8 cellular contexts compared by ENCODE assay signal in genomic region chr14:101823511-101824120, GRCh38.
DNase-seq lines count a peak whose midpoint lies in the region; ATAC-seq and TF ChIP-seq lines count a peak whose summit lies in the region.

No MANE protein-coding gene starts in this region.

- H3K4me3 ChIP-seq in fibroblast of villous mesenchyme (ENCODE audit: low read depth, low read length) = peak overlapping the region; percentile 13

- TF ChIP-seq CTCF in fibroblast of villous mesenchyme (IDR thresholded peaks at IDR 0.05; ENCODE audit: insufficient read depth, low read depth, low read length) = no peak

- ATAC-seq in GM18858 (IDR thresholded peaks at IDR 0.05; ENCODE audit: unreplicated experiment) (peak; percentile 39), HG03095 (IDR thresholded peaks at IDR 0.05; ENCODE audit: unreplicated experiment) (peak; percentile 51)

- DNase-seq in activated CD8-positive, alpha-beta memory T cell treated with anti-CD3 and anti-CD28 coated beads for 48 hours (ENCODE audit: low read depth in 2 of 3, low spot score in 2 of 3) = peak in 2 of 3 experiments; percentile 40 to 57
- DNase-seq in fibroblast of villous mesenchyme (ENCODE audit: low read depth) (peak; percentile 58), hepatic stellate cell (ENCODE audit: low spot score) (no peak), OCI-M2 (lab: John Stamatoyannopoulos, UW; ENCODE audit: unreplicated experiment) (no peak), NCI-H1105 (lab: John Stamatoyannopoulos, UW) (no peak)
- peak; percentile 88 for DNase-seq in stimulated activated CD4-positive, alpha-beta T cell treated with anti-CD3 and anti-CD28 coated beads, Interleukin-4, amount 100 ng/mL, for 24 hours

Comparison
In these comparisons a context has a peak if more than half of its experiments do, and no peak if none do; other contexts are left out.
1. DNase-seq: peak in activated CD8-positive, alpha-beta memory T cell treated with anti-CD3 and anti-CD28 coated beads for 48 hours (2 of 3), fibroblast of villous mesenchyme (single experiment) and stimulated activated CD4-positive, alpha-beta T cell treated with anti-CD3 and anti-CD28 coated beads, Interleukin-4, amount 100 ng/mL, for 24 hours (single experiment); none in hepatic stellate cell (single experiment), OCI-M2 (single experiment) and NCI-H1105 (single experiment).